In genomic region chr2:242030226-242030575, GRCh38 we compare ENCODE assay signal across 27 cellular contexts.
DNase-seq lines count a peak whose midpoint lies in the region; ATAC-seq and TF ChIP-seq lines count a peak whose summit lies in the region.
"Had no signal": no experiment of that assay in that cellular context is flagged by ENCODE, and none has a peak within 500 bp of the region (broad histone marks: within the 10 kb centered on the region; RNA-seq: fewer than 3 reads in every experiment).

No MANE protein-coding gene starts in this region.

- H3K4me3 ChIP-seq in RWPE2 (ENCODE audit: severe bottlenecking): no peak overlapping the region
- H3K4me3 ChIP-seq: lung, ovary, right lobe of liver had no signal

- H3K9me3 ChIP-seq in RWPE2 (ENCODE audit: severe bottlenecking): no peaks in the 10 kb centered on the region
- H3K9me3 ChIP-seq: ovary, right lobe of liver had no signal

- H3K9me3 Mint-ChIP-seq in activated naive CD4-positive, alpha-beta T cell treated with anti-CD3 and anti-CD28 coated beads, Interleukin-2, amount 10 ng/mL, durations not matched to agents 7 days and 5 days: peaks cover 4% of the 10 kb centered on the region
- H3K9me3 Mint-ChIP-seq: activated CD4-positive, alpha-beta memory T cell treated with anti-CD3 and anti-CD28 coated beads for 36 hours; activated T-cell treated with anti-CD3 and anti-CD28 coated beads, Interleukin-2, amount 50 U/mL, for 4 hours had no signal

- H3K27ac ChIP-seq in RWPE2 (ENCODE audit: poor library complexity, severe bottlenecking): no peak overlapping the region
- H3K27ac ChIP-seq: ovary, right lobe of liver had no signal

- no peak for DNase-seq in activated naive CD4-positive, alpha-beta T cell treated with anti-CD3 and anti-CD28 coated beads, Interleukin-2, amount 10 ng/mL, durations not matched to agents 7 days and 5 days
- DNase-seq in activated naive CD4-positive, alpha-beta T cell (lab: John Stamatoyannopoulos, UW): no peak
- DNase-seq in RWPE2 (ENCODE audit: low spot score) (peak; percentile 20), islet precursor cell (peak; percentile 46), NCI-H748 (lab: John Stamatoyannopoulos, UW; ENCODE audit: unreplicated experiment) (no peak), NOMO-1 treated with dmso at 0.1 percent for 144 hours (lab: John Stamatoyannopoulos, UW; ENCODE audit: unreplicated experiment) (no peak)
- peak; percentile 16 for DNase-seq in stimulated activated CD8-positive, alpha-beta memory T cell treated with anti-CD3 and anti-CD28 coated beads, Interleukin-4, amount 100 ng/mL, for 48 hours
- DNase-seq: activated CD4-positive, alpha-beta memory T cell treated with anti-CD3 and anti-CD28 coated beads for 36 hours; activated T-cell treated with anti-CD3 and anti-CD28 coated beads, Interleukin-2, amount 50 U/mL, for 4 hours; C1 segment of cervical spinal cord; cerebellar nuclear complex; DMS 273 treated with DMSO at 0.1 percent for 48 hours; HCEC 1CT; IMR-90; kidney; NCI-H1417 treated with DMSO at 0.1 percent for 48 hours; NCI-H2107; NCI-H510A; ovary; RPMI8226; substantia nigra; T1000 had no signal

- peak overlapping the region; percentile 62 for H3K4me3 Mint-ChIP-seq in activated naive CD4-positive, alpha-beta T cell treated with anti-CD3 and anti-CD28 coated beads, Interleukin-2, amount 10 ng/mL, durations not matched to agents 7 days and 5 days
- H3K4me3 Mint-ChIP-seq: WTC11 had no signal

- peaks cover 18% of the 10 kb centered on the region for H3K27me3 ChIP-seq in RWPE2 (ENCODE audit: insufficient read depth, poor library complexity, severe bottlenecking)
- H3K27me3 ChIP-seq: ovary, right lobe of liver had no signal

- H3K4me1 ChIP-seq in RWPE2 (ENCODE audit: insufficient read depth, poor library complexity, severe bottlenecking): no peaks in the 10 kb centered on the region

- peaks cover 47% of the 10 kb centered on the region for H3K4me1 Mint-ChIP-seq in activated naive CD4-positive, alpha-beta T cell treated with anti-CD3 and anti-CD28 coated beads, Interleukin-2, amount 10 ng/mL, durations not matched to agents 7 days and 5 days

- no peak overlapping the region for H3K27ac Mint-ChIP-seq in activated naive CD4-positive, alpha-beta T cell treated with anti-CD3 and anti-CD28 coated beads, Interleukin-2, amount 10 ng/mL, durations not matched to agents 7 days and 5 days
- H3K27ac Mint-ChIP-seq: activated CD4-positive, alpha-beta memory T cell treated with anti-CD3 and anti-CD28 coated beads for 36 hours; WTC11 had no signal

- no peaks in the 10 kb centered on the region for H3K36me3 ChIP-seq in RWPE2 (ENCODE audit: low read depth)
- H3K36me3 ChIP-seq: ovary, right lobe of liver had no signal

- peaks cover 16% of the 10 kb centered on the region for H3K36me3 Mint-ChIP-seq in activated naive CD4-positive, alpha-beta T cell treated with anti-CD3 and anti-CD28 coated beads, Interleukin-2, amount 10 ng/mL, durations not matched to agents 7 days and 5 days
- H3K36me3 Mint-ChIP-seq: activated CD4-positive, alpha-beta memory T cell treated with anti-CD3 and anti-CD28 coated beads for 36 hours; WTC11 had no signal

- H3K27me3 Mint-ChIP-seq in activated naive CD4-positive, alpha-beta T cell treated with anti-CD3 and anti-CD28 coated beads, Interleukin-2, amount 10 ng/mL, durations not matched to agents 7 days and 5 days: peaks cover 44% of the 10 kb centered on the region
- H3K27me3 Mint-ChIP-seq: activated CD4-positive, alpha-beta memory T cell treated with anti-CD3 and anti-CD28 coated beads for 36 hours had no signal

- TF ChIP-seq CTCF in RWPE2 (IDR thresholded peaks at IDR 0.05; ENCODE audit: poor library complexity, severe bottlenecking): no peak

- ATAC-seq in RWPE2 (ENCODE audit: low read depth): no peak
- no peak for ATAC-seq in GM18909 (IDR thresholded peaks at IDR 0.05; ENCODE audit: poor library complexity, unreplicated experiment)
- ATAC-seq: activated naive CD4-positive, alpha-beta T cell treated with anti-CD3 and anti-CD28 coated beads, Interleukin-2, amount 50 U/mL, for 72 hours; activated T-cell treated with anti-CD3 and anti-CD28 coated beads, Interleukin-2, amount 50 U/mL, for 4 hours; WTC11 had no signal

- CTCF ChIA-PET in activated naive CD4-positive, alpha-beta T cell treated with anti-CD3 and anti-CD28 coated beads, Interleukin-2, amount 10 ng/mL, durations not matched to agents 7 days and 5 days (lab: Charles Lee): no interaction called here

Comparison
In these comparisons a context has a peak if more than half of its experiments do, and no peak if none do; other contexts are left out.
1. DNase-seq: peak in RWPE2 (single experiment), islet precursor cell (single experiment) and stimulated activated CD8-positive, alpha-beta memory T cell treated with anti-CD3 and anti-CD28 coated beads, Interleukin-4, amount 100 ng/mL, for 48 hours (single experiment); none in activated naive CD4-positive, alpha-beta T cell treated with anti-CD3 and anti-CD28 coated beads, Interleukin-2, amount 10 ng/mL, durations not matched to agents 7 days and 5 days (single experiment), activated naive CD4-positive, alpha-beta T cell (0 of 4), NCI-H748 (single experiment) and NOMO-1 treated with dmso at 0.1 percent for 144 hours (single experiment).